In the genomic region with DNA sequence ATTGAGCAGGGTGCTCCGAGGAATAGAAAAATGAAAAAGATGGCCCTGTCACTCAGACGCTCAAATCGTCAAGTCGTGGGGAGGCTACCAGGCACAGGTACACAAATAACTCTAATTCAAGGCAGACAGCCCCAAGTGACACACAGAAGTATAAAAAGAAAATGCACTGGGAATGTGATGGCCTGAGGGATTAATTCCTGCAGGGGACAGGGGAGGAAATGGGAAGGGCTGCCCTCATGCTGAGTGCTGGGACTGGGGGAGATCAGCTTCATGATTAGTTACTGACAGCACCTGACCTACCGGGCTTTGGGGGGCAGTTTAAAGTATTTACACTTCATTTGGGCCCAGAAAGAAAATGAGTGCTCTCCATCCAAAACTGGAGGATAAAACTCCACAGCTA, we compare ENCODE assay signal across 2 cellular contexts.
TF ChIP-seq lines count a peak whose summit lies in the region.

No MANE protein-coding gene starts in this region.

TF ChIP-seq in GM23338, 12 proteins besides CTCF, POLR2A, EP300 and RAD21:
- TF ChIP-seq JUNB (IDR thresholded peaks at IDR 0.05; ENCODE audit: unreplicated experiment) (no peak), STAT1 (IDR thresholded peaks at IDR 0.05; ENCODE audit: unreplicated experiment) (no peak), POLR2AphosphoS5 (IDR thresholded peaks at IDR 0.05; ENCODE audit: low read depth) (no peak), CREB1 (CRISPR knock-in tag; IDR thresholded peaks at IDR 0.05; ENCODE audit: low read depth) (no peak), EZH2 (IDR thresholded peaks at IDR 0.05; ENCODE audit: low read depth, unreplicated experiment) (no peak), NANOG (IDR thresholded peaks at IDR 0.05; ENCODE audit: borderline replicate concordance) (no peak), ZNF114 (CRISPR knock-in tag; IDR thresholded peaks at IDR 0.05) (no peak)
- TF ChIP-seq, protein P1, sequence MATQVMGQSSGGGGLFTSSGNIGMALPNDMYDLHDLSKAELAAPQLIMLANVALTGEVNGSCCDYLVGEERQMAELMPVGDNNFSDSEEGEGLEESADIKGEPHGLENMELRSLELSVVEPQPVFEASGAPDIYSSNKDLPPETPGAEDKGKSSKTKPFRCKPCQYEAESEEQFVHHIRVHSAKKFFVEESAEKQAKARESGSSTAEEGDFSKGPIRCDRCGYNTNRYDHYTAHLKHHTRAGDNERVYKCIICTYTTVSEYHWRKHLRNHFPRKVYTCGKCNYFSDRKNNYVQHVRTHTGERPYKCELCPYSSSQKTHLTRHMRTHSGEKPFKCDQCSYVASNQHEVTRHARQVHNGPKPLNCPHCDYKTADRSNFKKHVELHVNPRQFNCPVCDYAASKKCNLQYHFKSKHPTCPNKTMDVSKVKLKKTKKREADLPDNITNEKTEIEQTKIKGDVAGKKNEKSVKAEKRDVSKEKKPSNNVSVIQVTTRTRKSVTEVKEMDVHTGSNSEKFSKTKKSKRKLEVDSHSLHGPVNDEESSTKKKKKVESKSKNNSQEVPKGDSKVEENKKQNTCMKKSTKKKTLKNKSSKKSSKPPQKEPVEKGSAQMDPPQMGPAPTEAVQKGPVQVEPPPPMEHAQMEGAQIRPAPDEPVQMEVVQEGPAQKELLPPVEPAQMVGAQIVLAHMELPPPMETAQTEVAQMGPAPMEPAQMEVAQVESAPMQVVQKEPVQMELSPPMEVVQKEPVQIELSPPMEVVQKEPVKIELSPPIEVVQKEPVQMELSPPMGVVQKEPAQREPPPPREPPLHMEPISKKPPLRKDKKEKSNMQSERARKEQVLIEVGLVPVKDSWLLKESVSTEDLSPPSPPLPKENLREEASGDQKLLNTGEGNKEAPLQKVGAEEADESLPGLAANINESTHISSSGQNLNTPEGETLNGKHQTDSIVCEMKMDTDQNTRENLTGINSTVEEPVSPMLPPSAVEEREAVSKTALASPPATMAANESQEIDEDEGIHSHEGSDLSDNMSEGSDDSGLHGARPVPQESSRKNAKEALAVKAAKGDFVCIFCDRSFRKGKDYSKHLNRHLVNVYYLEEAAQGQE (IDR thresholded peaks at IDR 0.05; ENCODE audit: unreplicated experiment) = no peak
- TF ChIP-seq, protein P2, sequence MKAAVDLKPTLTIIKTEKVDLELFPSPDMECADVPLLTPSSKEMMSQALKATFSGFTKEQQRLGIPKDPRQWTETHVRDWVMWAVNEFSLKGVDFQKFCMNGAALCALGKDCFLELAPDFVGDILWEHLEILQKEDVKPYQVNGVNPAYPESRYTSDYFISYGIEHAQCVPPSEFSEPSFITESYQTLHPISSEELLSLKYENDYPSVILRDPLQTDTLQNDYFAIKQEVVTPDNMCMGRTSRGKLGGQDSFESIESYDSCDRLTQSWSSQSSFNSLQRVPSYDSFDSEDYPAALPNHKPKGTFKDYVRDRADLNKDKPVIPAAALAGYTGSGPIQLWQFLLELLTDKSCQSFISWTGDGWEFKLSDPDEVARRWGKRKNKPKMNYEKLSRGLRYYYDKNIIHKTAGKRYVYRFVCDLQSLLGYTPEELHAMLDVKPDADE (IDR thresholded peaks at IDR 0.05) = no peak
- TF ChIP-seq, protein P3, sequence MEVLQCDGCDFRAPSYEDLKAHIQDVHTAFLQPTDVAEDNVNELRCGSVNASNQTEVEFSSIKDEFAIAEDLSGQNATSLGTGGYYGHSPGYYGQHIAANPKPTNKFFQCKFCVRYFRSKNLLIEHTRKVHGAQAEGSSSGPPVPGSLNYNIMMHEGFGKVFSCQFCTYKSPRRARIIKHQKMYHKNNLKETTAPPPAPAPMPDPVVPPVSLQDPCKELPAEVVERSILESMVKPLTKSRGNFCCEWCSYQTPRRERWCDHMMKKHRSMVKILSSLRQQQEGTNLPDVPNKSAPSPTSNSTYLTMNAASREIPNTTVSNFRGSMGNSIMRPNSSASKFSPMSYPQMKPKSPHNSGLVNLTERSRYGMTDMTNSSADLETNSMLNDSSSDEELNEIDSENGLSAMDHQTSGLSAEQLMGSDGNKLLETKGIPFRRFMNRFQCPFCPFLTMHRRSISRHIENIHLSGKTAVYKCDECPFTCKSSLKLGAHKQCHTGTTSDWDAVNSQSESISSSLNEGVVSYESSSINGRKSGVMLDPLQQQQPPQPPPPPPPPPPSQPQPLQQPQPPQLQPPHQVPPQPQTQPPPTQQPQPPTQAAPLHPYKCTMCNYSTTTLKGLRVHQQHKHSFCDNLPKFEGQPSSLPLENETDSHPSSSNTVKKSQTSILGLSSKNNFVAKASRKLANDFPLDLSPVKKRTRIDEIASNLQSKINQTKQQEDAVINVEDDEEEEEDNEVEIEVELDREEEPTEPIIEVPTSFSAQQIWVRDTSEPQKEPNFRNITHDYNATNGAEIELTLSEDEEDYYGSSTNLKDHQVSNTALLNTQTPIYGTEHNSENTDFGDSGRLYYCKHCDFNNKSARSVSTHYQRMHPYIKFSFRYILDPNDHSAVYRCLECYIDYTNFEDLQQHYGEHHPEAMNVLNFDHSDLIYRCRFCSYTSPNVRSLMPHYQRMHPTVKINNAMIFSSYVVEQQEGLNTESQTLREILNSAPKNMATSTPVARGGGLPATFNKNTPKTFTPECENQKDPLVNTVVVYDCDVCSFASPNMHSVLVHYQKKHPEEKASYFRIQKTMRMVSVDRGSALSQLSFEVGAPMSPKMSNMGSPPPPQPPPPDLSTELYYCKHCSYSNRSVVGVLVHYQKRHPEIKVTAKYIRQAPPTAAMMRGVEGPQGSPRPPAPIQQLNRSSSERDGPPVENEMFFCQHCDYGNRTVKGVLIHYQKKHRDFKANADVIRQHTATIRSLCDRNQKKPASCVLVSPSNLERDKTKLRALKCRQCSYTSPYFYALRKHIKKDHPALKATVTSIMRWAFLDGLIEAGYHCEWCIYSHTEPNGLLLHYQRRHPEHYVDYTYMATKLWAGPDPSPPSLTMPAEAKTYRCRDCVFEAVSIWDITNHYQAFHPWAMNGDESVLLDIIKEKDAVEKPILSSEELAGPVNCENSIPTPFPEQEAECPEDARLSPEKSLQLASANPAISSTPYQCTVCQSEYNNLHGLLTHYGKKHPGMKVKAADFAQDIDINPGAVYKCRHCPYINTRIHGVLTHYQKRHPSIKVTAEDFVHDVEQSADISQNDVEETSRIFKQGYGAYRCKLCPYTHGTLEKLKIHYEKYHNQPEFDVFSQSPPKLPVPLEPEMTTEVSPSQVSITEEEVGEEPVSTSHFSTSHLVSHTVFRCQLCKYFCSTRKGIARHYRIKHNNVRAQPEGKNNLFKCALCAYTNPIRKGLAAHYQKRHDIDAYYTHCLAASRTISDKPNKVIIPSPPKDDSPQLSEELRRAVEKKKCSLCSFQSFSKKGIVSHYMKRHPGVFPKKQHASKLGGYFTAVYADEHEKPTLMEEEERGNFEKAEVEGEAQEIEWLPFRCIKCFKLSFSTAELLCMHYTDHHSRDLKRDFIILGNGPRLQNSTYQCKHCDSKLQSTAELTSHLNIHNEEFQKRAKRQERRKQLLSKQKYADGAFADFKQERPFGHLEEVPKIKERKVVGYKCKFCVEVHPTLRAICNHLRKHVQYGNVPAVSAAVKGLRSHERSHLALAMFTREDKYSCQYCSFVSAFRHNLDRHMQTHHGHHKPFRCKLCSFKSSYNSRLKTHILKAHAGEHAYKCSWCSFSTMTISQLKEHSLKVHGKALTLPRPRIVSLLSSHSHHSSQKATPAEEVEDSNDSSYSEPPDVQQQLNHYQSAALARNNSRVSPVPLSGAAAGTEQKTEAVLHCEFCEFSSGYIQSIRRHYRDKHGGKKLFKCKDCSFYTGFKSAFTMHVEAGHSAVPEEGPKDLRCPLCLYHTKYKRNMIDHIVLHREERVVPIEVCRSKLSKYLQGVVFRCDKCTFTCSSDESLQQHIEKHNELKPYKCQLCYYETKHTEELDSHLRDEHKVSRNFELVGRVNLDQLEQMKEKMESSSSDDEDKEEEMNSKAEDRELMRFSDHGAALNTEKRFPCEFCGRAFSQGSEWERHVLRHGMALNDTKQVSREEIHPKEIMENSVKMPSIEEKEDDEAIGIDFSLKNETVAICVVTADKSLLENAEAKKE (CRISPR knock-in tag; IDR thresholded peaks at IDR 0.05) = no peak

TF ChIP-seq in H1, 55 proteins besides CTCF, POLR2A, EP300 and RAD21 (continues in another document):
- TF ChIP-seq MAFK (IDR thresholded peaks at IDR 0.05; ENCODE audit: low read depth, low read length) = no peak
- no peak for TF ChIP-seq KDM4A (IDR thresholded peaks at IDR 0.05; ENCODE audit: low read depth, low read length, severe bottlenecking)
- no peak for TF ChIP-seq CTBP2 (IDR thresholded peaks at IDR 0.05; ENCODE audit: borderline replicate concordance, insufficient read depth, insufficient read length, low read length)
- no peak for TF ChIP-seq ASH2L (IDR thresholded peaks at IDR 0.05; ENCODE audit: low read length)
- no peak for TF ChIP-seq TCF12 (IDR thresholded peaks at IDR 0.05; ENCODE audit: low read depth, low read length)
- TF ChIP-seq SUZ12 (IDR thresholded peaks at IDR 0.05; ENCODE audit: low read length) = no peak
- no peak for TF ChIP-seq RNF2 (IDR thresholded peaks at IDR 0.05; ENCODE audit: borderline replicate concordance, low read depth, low read length, missing control alignments, poor library complexity, severe bottlenecking)
- TF ChIP-seq, protein P4, sequence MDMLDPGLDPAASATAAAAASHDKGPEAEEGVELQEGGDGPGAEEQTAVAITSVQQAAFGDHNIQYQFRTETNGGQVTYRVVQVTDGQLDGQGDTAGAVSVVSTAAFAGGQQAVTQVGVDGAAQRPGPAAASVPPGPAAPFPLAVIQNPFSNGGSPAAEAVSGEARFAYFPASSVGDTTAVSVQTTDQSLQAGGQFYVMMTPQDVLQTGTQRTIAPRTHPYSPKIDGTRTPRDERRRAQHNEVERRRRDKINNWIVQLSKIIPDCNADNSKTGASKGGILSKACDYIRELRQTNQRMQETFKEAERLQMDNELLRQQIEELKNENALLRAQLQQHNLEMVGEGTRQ (IDR thresholded peaks at IDR 0.05; ENCODE audit: low read length) = no peak
- TF ChIP-seq CBX5 (IDR thresholded peaks at IDR 0.05; ENCODE audit: low read depth, low read length) = no peak
- TF ChIP-seq RXRA (IDR thresholded peaks at IDR 0.05; ENCODE audit: insufficient read depth, low read depth, low read length) = no peak
- no peak for TF ChIP-seq ZNF274 (IDR thresholded peaks at IDR 0.05; ENCODE audit: borderline replicate concordance, extremely low read depth, low read length)
- TF ChIP-seq KDM5A (IDR thresholded peaks at IDR 0.05; ENCODE audit: low read length) = no peak
- TF ChIP-seq HDAC6 (IDR thresholded peaks at IDR 0.05; ENCODE audit: low read depth, low read length) = no peak
- TF ChIP-seq HDAC2 (IDR thresholded peaks at IDR 0.05; ENCODE audit: borderline replicate concordance in 1 of 2, low read depth in 2 of 2, low read length in 2 of 2) = no peak
- TF ChIP-seq, protein P5, sequence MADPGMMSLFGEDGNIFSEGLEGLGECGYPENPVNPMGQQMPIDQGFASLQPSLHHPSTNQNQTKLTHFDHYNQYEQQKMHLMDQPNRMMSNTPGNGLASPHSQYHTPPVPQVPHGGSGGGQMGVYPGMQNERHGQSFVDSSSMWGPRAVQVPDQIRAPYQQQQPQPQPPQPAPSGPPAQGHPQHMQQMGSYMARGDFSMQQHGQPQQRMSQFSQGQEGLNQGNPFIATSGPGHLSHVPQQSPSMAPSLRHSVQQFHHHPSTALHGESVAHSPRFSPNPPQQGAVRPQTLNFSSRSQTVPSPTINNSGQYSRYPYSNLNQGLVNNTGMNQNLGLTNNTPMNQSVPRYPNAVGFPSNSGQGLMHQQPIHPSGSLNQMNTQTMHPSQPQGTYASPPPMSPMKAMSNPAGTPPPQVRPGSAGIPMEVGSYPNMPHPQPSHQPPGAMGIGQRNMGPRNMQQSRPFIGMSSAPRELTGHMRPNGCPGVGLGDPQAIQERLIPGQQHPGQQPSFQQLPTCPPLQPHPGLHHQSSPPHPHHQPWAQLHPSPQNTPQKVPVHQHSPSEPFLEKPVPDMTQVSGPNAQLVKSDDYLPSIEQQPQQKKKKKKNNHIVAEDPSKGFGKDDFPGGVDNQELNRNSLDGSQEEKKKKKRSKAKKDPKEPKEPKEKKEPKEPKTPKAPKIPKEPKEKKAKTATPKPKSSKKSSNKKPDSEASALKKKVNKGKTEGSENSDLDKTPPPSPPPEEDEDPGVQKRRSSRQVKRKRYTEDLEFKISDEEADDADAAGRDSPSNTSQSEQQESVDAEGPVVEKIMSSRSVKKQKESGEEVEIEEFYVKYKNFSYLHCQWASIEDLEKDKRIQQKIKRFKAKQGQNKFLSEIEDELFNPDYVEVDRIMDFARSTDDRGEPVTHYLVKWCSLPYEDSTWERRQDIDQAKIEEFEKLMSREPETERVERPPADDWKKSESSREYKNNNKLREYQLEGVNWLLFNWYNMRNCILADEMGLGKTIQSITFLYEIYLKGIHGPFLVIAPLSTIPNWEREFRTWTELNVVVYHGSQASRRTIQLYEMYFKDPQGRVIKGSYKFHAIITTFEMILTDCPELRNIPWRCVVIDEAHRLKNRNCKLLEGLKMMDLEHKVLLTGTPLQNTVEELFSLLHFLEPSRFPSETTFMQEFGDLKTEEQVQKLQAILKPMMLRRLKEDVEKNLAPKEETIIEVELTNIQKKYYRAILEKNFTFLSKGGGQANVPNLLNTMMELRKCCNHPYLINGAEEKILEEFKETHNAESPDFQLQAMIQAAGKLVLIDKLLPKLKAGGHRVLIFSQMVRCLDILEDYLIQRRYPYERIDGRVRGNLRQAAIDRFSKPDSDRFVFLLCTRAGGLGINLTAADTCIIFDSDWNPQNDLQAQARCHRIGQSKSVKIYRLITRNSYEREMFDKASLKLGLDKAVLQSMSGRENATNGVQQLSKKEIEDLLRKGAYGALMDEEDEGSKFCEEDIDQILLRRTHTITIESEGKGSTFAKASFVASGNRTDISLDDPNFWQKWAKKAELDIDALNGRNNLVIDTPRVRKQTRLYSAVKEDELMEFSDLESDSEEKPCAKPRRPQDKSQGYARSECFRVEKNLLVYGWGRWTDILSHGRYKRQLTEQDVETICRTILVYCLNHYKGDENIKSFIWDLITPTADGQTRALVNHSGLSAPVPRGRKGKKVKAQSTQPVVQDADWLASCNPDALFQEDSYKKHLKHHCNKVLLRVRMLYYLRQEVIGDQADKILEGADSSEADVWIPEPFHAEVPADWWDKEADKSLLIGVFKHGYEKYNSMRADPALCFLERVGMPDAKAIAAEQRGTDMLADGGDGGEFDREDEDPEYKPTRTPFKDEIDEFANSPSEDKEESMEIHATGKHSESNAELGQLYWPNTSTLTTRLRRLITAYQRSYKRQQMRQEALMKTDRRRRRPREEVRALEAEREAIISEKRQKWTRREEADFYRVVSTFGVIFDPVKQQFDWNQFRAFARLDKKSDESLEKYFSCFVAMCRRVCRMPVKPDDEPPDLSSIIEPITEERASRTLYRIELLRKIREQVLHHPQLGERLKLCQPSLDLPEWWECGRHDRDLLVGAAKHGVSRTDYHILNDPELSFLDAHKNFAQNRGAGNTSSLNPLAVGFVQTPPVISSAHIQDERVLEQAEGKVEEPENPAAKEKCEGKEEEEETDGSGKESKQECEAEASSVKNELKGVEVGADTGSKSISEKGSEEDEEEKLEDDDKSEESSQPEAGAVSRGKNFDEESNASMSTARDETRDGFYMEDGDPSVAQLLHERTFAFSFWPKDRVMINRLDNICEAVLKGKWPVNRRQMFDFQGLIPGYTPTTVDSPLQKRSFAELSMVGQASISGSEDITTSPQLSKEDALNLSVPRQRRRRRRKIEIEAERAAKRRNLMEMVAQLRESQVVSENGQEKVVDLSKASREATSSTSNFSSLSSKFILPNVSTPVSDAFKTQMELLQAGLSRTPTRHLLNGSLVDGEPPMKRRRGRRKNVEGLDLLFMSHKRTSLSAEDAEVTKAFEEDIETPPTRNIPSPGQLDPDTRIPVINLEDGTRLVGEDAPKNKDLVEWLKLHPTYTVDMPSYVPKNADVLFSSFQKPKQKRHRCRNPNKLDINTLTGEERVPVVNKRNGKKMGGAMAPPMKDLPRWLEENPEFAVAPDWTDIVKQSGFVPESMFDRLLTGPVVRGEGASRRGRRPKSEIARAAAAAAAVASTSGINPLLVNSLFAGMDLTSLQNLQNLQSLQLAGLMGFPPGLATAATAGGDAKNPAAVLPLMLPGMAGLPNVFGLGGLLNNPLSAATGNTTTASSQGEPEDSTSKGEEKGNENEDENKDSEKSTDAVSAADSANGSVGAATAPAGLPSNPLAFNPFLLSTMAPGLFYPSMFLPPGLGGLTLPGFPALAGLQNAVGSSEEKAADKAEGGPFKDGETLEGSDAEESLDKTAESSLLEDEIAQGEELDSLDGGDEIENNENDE (IDR thresholded peaks at IDR 0.05; ENCODE audit: insufficient replicate concordance, low read length) = no peak
- no peak for TF ChIP-seq RBBP5 (IDR thresholded peaks at IDR 0.05; ENCODE audit: borderline replicate concordance, low read depth, low read length)
- TF ChIP-seq TEAD4 (IDR thresholded peaks at IDR 0.05; ENCODE audit: low read depth, low read length) = no peak
- TF ChIP-seq GTF2F1 (IDR thresholded peaks at IDR 0.05; ENCODE audit: borderline replicate concordance, low read depth, low read length) = no peak
